1 cellular context compared by ENCODE assay signal in the genomic region with DNA sequence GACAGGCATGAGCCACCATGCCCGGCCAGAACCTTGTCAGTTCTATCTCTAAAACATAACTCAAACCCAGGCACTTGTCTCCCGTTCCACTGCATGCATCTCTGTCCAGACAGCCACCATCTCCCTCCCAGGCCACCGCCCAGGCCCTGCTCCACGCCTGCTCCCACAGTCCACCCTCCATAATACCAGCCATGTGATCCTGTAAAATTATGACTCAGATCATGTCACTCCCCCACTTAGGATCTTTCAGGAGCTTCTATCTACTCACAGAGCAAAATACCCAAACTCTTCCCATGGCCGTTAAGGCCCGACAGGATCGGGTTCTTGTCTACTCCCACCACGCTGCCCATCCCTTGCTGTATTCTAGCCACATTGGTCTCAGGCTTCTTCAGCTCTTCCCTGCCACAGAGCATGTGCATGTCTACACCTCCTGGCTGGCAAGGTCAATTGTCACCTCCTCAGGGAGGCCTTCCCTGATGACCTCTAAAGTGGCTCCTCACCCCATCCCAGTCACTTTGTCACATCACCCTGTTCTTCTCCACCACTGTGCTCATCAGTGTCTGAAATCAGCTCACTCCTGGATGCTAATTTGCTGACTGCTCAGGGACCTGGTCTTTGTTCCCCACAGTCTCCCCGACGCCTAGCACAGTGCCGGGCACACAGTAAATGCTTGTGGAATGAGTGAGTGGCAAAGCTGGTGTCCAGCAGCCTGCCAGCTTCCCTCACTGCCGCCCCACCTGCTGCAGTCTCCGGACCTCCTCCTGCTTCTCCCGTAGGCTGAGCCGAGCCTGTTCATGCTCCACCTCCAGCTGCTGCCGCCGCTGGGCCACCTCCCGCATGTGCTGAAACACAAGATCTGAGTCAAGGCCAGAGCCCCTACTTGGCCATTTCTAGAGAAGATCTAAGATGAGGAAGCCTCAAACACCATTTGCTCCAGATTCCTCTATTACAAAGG.
TF ChIP-seq lines count a peak whose summit lies in the region.

No MANE protein-coding gene starts in this region.

TF ChIP-seq in K562, 482 proteins besides CTCF, POLR2A, EP300 and RAD21 (continues in another document):
- TF ChIP-seq FOSL1 (tag; conservative IDR thresholded peaks at IDR 0.05), result peak; percentile 75
- TF ChIP-seq ZKSCAN1 (IDR thresholded peaks at IDR 0.05; ENCODE audit: low read depth, low read length), result no peak
- TF ChIP-seq CEBPB (tag; IDR thresholded peaks at IDR 0.05), result no peak
- TF ChIP-seq, protein P1, sequence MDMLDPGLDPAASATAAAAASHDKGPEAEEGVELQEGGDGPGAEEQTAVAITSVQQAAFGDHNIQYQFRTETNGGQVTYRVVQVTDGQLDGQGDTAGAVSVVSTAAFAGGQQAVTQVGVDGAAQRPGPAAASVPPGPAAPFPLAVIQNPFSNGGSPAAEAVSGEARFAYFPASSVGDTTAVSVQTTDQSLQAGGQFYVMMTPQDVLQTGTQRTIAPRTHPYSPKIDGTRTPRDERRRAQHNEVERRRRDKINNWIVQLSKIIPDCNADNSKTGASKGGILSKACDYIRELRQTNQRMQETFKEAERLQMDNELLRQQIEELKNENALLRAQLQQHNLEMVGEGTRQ (CRISPR knock-in tag; IDR thresholded peaks at IDR 0.05), result no peak
- no peak for TF ChIP-seq GTF2A2 (tag; IDR thresholded peaks at IDR 0.05)
- no peak for TF ChIP-seq ZNF668 (CRISPR knock-in tag; IDR thresholded peaks at IDR 0.05)
- no peak for TF ChIP-seq HEY1 (CRISPR knock-in tag; IDR thresholded peaks at IDR 0.05; ENCODE audit: borderline replicate concordance)
- TF ChIP-seq LCOR (CRISPR knock-in tag; IDR thresholded peaks at IDR 0.05), result no peak
- TF ChIP-seq BHLHE40 (IDR thresholded peaks at IDR 0.05; ENCODE audit: low read length), result no peak
- no peak for TF ChIP-seq ETV5 (CRISPR knock-in tag; IDR thresholded peaks at IDR 0.05; ENCODE audit: low read depth)
- TF ChIP-seq ZFP36 (IDR thresholded peaks at IDR 0.05; ENCODE audit: low read depth, low read length, partially characterized antibody), result peak; percentile 95
- TF ChIP-seq, protein P2, sequence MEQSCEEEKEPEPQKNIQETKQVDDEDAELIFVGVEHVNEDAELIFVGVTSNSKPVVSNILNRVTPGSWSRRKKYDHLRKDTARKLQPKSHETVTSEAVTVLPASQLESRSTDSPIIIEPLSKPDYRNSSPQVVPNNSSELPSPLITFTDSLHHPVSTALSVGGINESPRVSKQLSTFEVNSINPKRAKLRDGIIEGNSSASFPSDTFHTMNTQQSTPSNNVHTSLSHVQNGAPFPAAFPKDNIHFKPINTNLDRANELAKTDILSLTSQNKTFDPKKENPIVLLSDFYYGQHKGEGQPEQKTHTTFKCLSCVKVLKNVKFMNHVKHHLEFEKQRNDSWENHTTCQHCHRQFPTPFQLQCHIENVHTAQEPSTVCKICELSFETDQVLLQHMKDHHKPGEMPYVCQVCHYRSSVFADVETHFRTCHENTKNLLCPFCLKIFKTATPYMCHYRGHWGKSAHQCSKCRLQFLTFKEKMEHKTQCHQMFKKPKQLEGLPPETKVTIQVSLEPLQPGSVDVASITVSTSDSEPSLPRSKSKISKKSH (CRISPR knock-in tag; IDR thresholded peaks at IDR 0.05), result no peak
- no peak for TF ChIP-seq ZNF707 (CRISPR knock-in tag; conservative IDR thresholded peaks at IDR 0.05)
- no peak for TF ChIP-seq NFATC3 (IDR thresholded peaks at IDR 0.05)
- TF ChIP-seq, protein P3, sequence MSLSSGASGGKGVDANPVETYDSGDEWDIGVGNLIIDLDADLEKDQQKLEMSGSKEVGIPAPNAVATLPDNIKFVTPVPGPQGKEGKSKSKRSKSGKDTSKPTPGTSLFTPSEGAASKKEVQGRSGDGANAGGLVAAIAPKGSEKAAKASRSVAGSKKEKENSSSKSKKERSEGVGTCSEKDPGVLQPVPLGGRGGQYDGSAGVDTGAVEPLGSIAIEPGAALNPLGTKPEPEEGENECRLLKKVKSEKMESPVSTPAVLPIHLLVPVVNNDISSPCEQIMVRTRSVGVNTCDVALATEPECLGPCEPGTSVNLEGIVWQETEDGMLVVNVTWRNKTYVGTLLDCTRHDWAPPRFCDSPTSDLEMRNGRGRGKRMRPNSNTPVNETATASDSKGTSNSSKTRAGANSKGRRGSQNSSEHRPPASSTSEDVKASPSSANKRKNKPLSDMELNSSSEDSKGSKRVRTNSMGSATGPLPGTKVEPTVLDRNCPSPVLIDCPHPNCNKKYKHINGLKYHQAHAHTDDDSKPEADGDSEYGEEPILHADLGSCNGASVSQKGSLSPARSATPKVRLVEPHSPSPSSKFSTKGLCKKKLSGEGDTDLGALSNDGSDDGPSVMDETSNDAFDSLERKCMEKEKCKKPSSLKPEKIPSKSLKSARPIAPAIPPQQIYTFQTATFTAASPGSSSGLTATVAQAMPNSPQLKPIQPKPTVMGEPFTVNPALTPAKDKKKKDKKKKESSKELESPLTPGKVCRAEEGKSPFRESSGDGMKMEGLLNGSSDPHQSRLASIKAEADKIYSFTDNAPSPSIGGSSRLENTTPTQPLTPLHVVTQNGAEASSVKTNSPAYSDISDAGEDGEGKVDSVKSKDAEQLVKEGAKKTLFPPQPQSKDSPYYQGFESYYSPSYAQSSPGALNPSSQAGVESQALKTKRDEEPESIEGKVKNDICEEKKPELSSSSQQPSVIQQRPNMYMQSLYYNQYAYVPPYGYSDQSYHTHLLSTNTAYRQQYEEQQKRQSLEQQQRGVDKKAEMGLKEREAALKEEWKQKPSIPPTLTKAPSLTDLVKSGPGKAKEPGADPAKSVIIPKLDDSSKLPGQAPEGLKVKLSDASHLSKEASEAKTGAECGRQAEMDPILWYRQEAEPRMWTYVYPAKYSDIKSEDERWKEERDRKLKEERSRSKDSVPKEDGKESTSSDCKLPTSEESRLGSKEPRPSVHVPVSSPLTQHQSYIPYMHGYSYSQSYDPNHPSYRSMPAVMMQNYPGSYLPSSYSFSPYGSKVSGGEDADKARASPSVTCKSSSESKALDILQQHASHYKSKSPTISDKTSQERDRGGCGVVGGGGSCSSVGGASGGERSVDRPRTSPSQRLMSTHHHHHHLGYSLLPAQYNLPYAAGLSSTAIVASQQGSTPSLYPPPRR (CRISPR knock-in tag; IDR thresholded peaks at IDR 0.05; ENCODE audit: borderline replicate concordance), result no peak
- TF ChIP-seq, protein P4, sequence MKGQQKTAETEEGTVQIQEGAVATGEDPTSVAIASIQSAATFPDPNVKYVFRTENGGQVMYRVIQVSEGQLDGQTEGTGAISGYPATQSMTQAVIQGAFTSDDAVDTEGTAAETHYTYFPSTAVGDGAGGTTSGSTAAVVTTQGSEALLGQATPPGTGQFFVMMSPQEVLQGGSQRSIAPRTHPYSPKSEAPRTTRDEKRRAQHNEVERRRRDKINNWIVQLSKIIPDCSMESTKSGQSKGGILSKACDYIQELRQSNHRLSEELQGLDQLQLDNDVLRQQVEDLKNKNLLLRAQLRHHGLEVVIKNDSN (CRISPR knock-in tag; IDR thresholded peaks at IDR 0.05), result peak; percentile 54; the same call in 1 of the 2 replicates
- peak; percentile 35; the same call in 1 of the 2 replicates for TF ChIP-seq JUND (IDR thresholded peaks at IDR 0.05; ENCODE audit: borderline replicate concordance, low read depth, low read length)
- no peak; the same call in 2 of the 3 replicates for TF ChIP-seq JUND (tag; IDR thresholded peaks at IDR 0.05; ENCODE audit: borderline replicate concordance, low read depth, low read length)
- TF ChIP-seq, protein P5, sequence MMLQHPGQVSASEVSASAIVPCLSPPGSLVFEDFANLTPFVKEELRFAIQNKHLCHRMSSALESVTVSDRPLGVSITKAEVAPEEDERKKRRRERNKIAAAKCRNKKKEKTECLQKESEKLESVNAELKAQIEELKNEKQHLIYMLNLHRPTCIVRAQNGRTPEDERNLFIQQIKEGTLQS (IDR thresholded peaks at IDR 0.05), result peak; percentile 39; the same call in 1 of the 2 replicates
- TF ChIP-seq, protein P5 (CRISPR knock-in tag; conservative IDR thresholded peaks at IDR 0.05), result no peak
- TF ChIP-seq ZNF124 (CRISPR knock-in tag; IDR thresholded peaks at IDR 0.05), result no peak
- no peak for TF ChIP-seq ZBTB8A (IDR thresholded peaks at IDR 0.05; ENCODE audit: partially characterized antibody)
- TF ChIP-seq, protein P6, sequence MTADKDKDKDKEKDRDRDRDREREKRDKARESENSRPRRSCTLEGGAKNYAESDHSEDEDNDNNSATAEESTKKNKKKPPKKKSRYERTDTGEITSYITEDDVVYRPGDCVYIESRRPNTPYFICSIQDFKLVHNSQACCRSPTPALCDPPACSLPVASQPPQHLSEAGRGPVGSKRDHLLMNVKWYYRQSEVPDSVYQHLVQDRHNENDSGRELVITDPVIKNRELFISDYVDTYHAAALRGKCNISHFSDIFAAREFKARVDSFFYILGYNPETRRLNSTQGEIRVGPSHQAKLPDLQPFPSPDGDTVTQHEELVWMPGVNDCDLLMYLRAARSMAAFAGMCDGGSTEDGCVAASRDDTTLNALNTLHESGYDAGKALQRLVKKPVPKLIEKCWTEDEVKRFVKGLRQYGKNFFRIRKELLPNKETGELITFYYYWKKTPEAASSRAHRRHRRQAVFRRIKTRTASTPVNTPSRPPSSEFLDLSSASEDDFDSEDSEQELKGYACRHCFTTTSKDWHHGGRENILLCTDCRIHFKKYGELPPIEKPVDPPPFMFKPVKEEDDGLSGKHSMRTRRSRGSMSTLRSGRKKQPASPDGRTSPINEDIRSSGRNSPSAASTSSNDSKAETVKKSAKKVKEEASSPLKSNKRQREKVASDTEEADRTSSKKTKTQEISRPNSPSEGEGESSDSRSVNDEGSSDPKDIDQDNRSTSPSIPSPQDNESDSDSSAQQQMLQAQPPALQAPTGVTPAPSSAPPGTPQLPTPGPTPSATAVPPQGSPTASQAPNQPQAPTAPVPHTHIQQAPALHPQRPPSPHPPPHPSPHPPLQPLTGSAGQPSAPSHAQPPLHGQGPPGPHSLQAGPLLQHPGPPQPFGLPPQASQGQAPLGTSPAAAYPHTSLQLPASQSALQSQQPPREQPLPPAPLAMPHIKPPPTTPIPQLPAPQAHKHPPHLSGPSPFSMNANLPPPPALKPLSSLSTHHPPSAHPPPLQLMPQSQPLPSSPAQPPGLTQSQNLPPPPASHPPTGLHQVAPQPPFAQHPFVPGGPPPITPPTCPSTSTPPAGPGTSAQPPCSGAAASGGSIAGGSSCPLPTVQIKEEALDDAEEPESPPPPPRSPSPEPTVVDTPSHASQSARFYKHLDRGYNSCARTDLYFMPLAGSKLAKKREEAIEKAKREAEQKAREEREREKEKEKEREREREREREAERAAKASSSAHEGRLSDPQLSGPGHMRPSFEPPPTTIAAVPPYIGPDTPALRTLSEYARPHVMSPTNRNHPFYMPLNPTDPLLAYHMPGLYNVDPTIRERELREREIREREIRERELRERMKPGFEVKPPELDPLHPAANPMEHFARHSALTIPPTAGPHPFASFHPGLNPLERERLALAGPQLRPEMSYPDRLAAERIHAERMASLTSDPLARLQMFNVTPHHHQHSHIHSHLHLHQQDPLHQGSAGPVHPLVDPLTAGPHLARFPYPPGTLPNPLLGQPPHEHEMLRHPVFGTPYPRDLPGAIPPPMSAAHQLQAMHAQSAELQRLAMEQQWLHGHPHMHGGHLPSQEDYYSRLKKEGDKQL (CRISPR knock-in tag; IDR thresholded peaks at IDR 0.05; ENCODE audit: borderline replicate concordance), result no peak
- TF ChIP-seq FOXP1 (CRISPR knock-in tag; IDR thresholded peaks at IDR 0.05), result no peak
- TF ChIP-seq ESRRA (IDR thresholded peaks at IDR 0.05; ENCODE audit: borderline replicate concordance, low read depth), result no peak
- TF ChIP-seq, protein P7, sequence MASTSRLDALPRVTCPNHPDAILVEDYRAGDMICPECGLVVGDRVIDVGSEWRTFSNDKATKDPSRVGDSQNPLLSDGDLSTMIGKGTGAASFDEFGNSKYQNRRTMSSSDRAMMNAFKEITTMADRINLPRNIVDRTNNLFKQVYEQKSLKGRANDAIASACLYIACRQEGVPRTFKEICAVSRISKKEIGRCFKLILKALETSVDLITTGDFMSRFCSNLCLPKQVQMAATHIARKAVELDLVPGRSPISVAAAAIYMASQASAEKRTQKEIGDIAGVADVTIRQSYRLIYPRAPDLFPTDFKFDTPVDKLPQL (IDR thresholded peaks at IDR 0.05; ENCODE audit: extremely low read depth, insufficient read length), result no peak
- TF ChIP-seq POLR2G (IDR thresholded peaks at IDR 0.05; ENCODE audit: low read depth, low read length), result no peak
- TF ChIP-seq KHSRP (IDR thresholded peaks at IDR 0.05), result no peak
- TF ChIP-seq, protein P8, sequence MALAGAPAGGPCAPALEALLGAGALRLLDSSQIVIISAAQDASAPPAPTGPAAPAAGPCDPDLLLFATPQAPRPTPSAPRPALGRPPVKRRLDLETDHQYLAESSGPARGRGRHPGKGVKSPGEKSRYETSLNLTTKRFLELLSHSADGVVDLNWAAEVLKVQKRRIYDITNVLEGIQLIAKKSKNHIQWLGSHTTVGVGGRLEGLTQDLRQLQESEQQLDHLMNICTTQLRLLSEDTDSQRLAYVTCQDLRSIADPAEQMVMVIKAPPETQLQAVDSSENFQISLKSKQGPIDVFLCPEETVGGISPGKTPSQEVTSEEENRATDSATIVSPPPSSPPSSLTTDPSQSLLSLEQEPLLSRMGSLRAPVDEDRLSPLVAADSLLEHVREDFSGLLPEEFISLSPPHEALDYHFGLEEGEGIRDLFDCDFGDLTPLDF (CRISPR knock-in tag; IDR thresholded peaks at IDR 0.05), result no peak
- TF ChIP-seq POLR3G (IDR thresholded peaks at IDR 0.05; ENCODE audit: extremely low read depth, insufficient read length, insufficient replicate concordance), result no peak
- no peak for TF ChIP-seq HDAC6 (IDR thresholded peaks at IDR 0.05; ENCODE audit: low read depth, low read length)
- no peak for TF ChIP-seq ZNF24 (IDR thresholded peaks at IDR 0.05)
- no peak for TF ChIP-seq ZBED1 (IDR thresholded peaks at IDR 0.05)
- TF ChIP-seq, protein P9, sequence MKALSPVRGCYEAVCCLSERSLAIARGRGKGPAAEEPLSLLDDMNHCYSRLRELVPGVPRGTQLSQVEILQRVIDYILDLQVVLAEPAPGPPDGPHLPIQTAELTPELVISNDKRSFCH (CRISPR knock-in tag; IDR thresholded peaks at IDR 0.05), result no peak
- TF ChIP-seq, protein P9 (tag; IDR thresholded peaks at IDR 0.05), result no peak
- no peak for TF ChIP-seq ZNF766 (CRISPR knock-in tag; conservative IDR thresholded peaks at IDR 0.05)
- TF ChIP-seq, protein P10, sequence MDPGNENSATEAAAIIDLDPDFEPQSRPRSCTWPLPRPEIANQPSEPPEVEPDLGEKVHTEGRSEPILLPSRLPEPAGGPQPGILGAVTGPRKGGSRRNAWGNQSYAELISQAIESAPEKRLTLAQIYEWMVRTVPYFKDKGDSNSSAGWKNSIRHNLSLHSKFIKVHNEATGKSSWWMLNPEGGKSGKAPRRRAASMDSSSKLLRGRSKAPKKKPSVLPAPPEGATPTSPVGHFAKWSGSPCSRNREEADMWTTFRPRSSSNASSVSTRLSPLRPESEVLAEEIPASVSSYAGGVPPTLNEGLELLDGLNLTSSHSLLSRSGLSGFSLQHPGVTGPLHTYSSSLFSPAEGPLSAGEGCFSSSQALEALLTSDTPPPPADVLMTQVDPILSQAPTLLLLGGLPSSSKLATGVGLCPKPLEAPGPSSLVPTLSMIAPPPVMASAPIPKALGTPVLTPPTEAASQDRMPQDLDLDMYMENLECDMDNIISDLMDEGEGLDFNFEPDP (CRISPR knock-in tag; IDR thresholded peaks at IDR 0.05), result no peak
